ENCODE assay signal across 20 cellular contexts in the genomic region with DNA sequence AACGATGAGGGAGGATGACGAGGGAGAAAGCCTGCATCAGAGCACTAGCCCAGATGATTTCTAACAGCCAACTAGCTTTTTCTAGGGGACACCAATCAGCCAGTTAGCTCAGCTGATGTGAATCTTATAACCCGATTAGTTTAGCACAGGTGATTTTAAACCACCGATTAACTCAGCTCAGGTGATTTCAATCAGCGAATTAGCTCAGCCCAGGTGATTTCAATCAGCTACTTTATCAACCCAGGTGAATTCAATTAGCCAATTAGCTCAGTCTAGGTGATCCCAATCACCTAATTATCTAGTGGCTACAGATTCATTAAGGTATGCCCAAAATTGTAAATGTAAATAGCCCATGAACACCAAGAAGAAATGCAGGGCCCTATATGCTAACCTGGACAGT.
"Had no signal": no experiment of that assay in that cellular context is flagged by ENCODE, and none has a peak within 500 bp of the region (broad histone marks: within the 10 kb centered on the region; RNA-seq: fewer than 3 reads in every experiment).

No MANE protein-coding gene starts in this region.

- H3K27me3 ChIP-seq: right lobe of liver, testis, tibial nerve, upper lobe of right lung had no signal

- DNase-seq: effector CD4-positive, alpha-beta T cell; kidney; left cardiac atrium; left ventricle myocardium inferior; lower lobe of right lung; mesenchymal stem cell; naive B cell; psoas muscle; retina; right lobe of liver; stimulated activated CD4-positive, alpha-beta T cell treated with anti-CD3 and anti-CD28 coated beads, Interleukin-4, amount 100 ng/mL, for 1 hour; stimulated activated CD8-positive, alpha-beta memory T cell treated with anti-CD3 and anti-CD28 coated beads, Interleukin-4, amount 100 ng/mL, for 48 hours; stimulated activated naive CD8-positive, alpha-beta T cell treated with anti-CD3 and anti-CD28 coated beads, Interleukin-15, Interleukin-2, amounts not matched to agents 100 U/mL and 50 U/mL, for 24 hours; testis; upper lobe of right lung had no signal

- H3K4me1 Mint-ChIP-seq: naive B cell; nephron; stimulated activated effector memory CD8-positive, alpha-beta T cell treated with anti-CD3 and anti-CD28 coated beads, Interleukin-12 subunit alpha, Interleukin-12 subunit beta, amount 100 ng/mL, for 72 hours had no signal

- ATAC-seq: esophagus mucosa; left cardiac atrium; lower lobe of right lung; psoas muscle; right lobe of liver; stimulated activated effector memory CD8-positive, alpha-beta T cell treated with anti-CD3 and anti-CD28 coated beads, Interleukin-12 subunit alpha, Interleukin-12 subunit beta, amount 100 ng/mL, for 72 hours; stimulated activated naive CD8-positive, alpha-beta T cell treated with anti-CD3 and anti-CD28 coated beads, Interleukin-15, Interleukin-2, amounts not matched to agents 100 U/mL and 50 U/mL, for 24 hours; upper lobe of right lung had no signal

- H3K9me3 Mint-ChIP-seq: stimulated activated effector memory CD8-positive, alpha-beta T cell treated with anti-CD3 and anti-CD28 coated beads, Interleukin-12 subunit alpha, Interleukin-12 subunit beta, amount 100 ng/mL, for 72 hours had no signal

- H3K27ac ChIP-seq: coronary artery, left ventricle myocardium inferior, lower lobe of right lung, psoas muscle, right lobe of liver, testis, tibial nerve, upper lobe of right lung had no signal

- H3K36me3 Mint-ChIP-seq: naive B cell; stimulated activated effector memory CD8-positive, alpha-beta T cell treated with anti-CD3 and anti-CD28 coated beads, Interleukin-12 subunit alpha, Interleukin-12 subunit beta, amount 100 ng/mL, for 72 hours had no signal

- H3K4me3 Mint-ChIP-seq: naive B cell; nephron; stimulated activated effector memory CD8-positive, alpha-beta T cell treated with anti-CD3 and anti-CD28 coated beads, Interleukin-12 subunit alpha, Interleukin-12 subunit beta, amount 100 ng/mL, for 72 hours had no signal

- H3K4me1 ChIP-seq: left ventricle myocardium inferior, lower lobe of right lung, psoas muscle, right lobe of liver, testis, tibial nerve, upper lobe of right lung had no signal

- H3K36me3 ChIP-seq: left ventricle myocardium inferior, lower lobe of right lung, right lobe of liver, tibial nerve, upper lobe of right lung had no signal

- H3K27me3 Mint-ChIP-seq: naive B cell had no signal

- H3K9me3 ChIP-seq: left ventricle myocardium inferior, lower lobe of right lung, psoas muscle, right lobe of liver, testis, tibial nerve, upper lobe of right lung had no signal

- H3K4me3 ChIP-seq: coronary artery, left ventricle myocardium inferior, lower lobe of right lung, psoas muscle, right lobe of liver, testis, tibial nerve, upper lobe of right lung had no signal

- H3K27ac Mint-ChIP-seq: naive B cell; nephron; stimulated activated effector memory CD8-positive, alpha-beta T cell treated with anti-CD3 and anti-CD28 coated beads, Interleukin-12 subunit alpha, Interleukin-12 subunit beta, amount 100 ng/mL, for 72 hours had no signal
